Comparison of ENCODE assay signal across 8 cellular contexts in the genomic region with DNA sequence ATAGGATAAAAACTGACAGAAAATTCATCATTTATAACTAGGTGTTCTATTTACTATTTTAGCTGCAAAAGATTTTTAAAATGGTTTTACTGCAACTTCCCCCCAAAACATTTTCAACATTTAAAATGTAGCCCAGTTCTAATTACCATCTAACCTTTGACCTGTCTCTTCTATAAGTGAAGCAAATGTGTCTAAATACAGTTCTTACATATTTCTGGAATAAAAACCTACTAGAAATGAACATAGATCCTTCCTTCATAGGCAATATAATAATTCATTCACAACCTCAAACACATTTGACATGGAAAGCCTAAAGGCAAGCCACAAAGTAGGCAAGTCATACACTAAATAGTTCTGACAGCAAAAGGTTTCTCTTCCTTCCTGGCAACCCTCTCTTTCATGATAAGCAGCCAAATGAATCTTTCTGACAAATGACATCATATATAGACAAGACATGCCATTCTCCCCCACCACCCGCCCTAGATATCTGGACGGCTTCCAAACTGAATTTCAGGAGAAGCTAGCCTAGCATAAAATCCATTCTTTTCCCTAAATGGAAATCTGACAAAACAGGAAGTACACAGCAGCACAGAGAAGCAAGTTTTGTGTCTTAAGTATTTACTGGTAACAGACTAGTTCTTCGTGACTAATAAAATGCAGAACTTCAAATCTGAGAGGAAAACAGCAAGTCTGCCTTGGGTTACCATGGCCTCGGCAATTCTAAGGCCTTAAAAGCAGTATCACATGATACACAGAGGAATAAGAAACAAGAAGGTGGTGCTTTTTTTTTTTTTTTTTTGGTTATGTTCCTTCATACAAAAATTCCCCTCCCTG. TPM values are rescaled to one million over a fixed set of nuclear protein-coding genes. Genes with fewer than 3 reads are reported as not detected.
DNase-seq lines count a peak whose midpoint lies in the region; ATAC-seq and TF ChIP-seq lines count a peak whose summit lies in the region.

No MANE protein-coding gene starts in this region.

- H3K27ac ChIP-seq in fibroblast of lung (ENCODE audit: insufficient read depth, low read length) = peak overlapping the region; percentile 53

- DNase-seq in activated T-cell treated with anti-CD3 and anti-CD28 coated beads, Interleukin-2, amount 50 U/mL, for 24 hours = no peak
- no peak for DNase-seq in activated T-cell treated with anti-CD3 and anti-CD28 coated beads for 4 hours
- peak; percentile 56 for DNase-seq in activated CD4-positive, alpha-beta memory T cell treated with anti-CD3 and anti-CD28 coated beads for 36 hours
- peak; percentile 91 to 94 for DNase-seq in fibroblast of lung (ENCODE audit: low read depth in 2 of 2)
- no peak for DNase-seq in neural crest cell (ENCODE audit: low read depth, low spot score)
- DNase-seq in NCI-H128 (lab: John Stamatoyannopoulos, UW; ENCODE audit: unreplicated experiment) = no peak
- no peak for DNase-seq in NCI-H526 (lab: John Stamatoyannopoulos, UW)

- H3K79me2 ChIP-seq in fibroblast of lung (ENCODE audit: control insufficient read depth, insufficient read depth, low read length) = peaks cover 60% of the 10 kb centered on the region

- peak overlapping the region; percentile 97 for H3K27ac Mint-ChIP-seq in activated T-cell treated with anti-CD3 and anti-CD28 coated beads, Interleukin-2, amount 50 U/mL, for 24 hours
- peak overlapping the region; percentile 91 for H3K27ac Mint-ChIP-seq in activated CD4-positive, alpha-beta memory T cell treated with anti-CD3 and anti-CD28 coated beads for 36 hours
- H3K27ac Mint-ChIP-seq in neural crest cell (ENCODE audit: unreplicated experiment) = peak overlapping the region; percentile 43

- peaks cover 6% of the 10 kb centered on the region for H3K36me3 ChIP-seq in fibroblast of lung (ENCODE audit: control insufficient read depth, insufficient read depth, low read length)

- H3K4me3 ChIP-seq in fibroblast of lung (replicated peaks in 1 of 4; ENCODE audit: control extremely low read depth in 1 of 4, insufficient read depth in 1 of 4, low read depth in 3 of 4, low read length in 4 of 4) = no peak overlapping the region

- H3K4me3 Mint-ChIP-seq in activated T-cell treated with anti-CD3 and anti-CD28 coated beads, Interleukin-2, amount 50 U/mL, for 24 hours = peak overlapping the region; percentile 54
- H3K4me3 Mint-ChIP-seq in activated CD4-positive, alpha-beta memory T cell treated with anti-CD3 and anti-CD28 coated beads for 36 hours = peak overlapping the region; percentile 37
- no peak overlapping the region for H3K4me3 Mint-ChIP-seq in neural crest cell

- no peaks in the 10 kb centered on the region for H3K9me3 ChIP-seq in fibroblast of lung (ENCODE audit: control insufficient read depth, insufficient read depth, low read depth, low read length)

- H3K9me3 Mint-ChIP-seq in activated T-cell treated with anti-CD3 and anti-CD28 coated beads, Interleukin-2, amount 50 U/mL, for 24 hours = no peaks in the 10 kb centered on the region
- no peaks in the 10 kb centered on the region for H3K9me3 Mint-ChIP-seq in activated CD4-positive, alpha-beta memory T cell treated with anti-CD3 and anti-CD28 coated beads for 36 hours
- H3K9me3 Mint-ChIP-seq in neural crest cell = no peaks in the 10 kb centered on the region

- peaks cover 68% of the 10 kb centered on the region for H3K4me1 Mint-ChIP-seq in activated T-cell treated with anti-CD3 and anti-CD28 coated beads, Interleukin-2, amount 50 U/mL, for 24 hours (ENCODE audit: low read depth)
- H3K4me1 Mint-ChIP-seq in activated CD4-positive, alpha-beta memory T cell treated with anti-CD3 and anti-CD28 coated beads for 36 hours (ENCODE audit: low read depth) = peaks cover 66% of the 10 kb centered on the region
- peaks cover 14% of the 10 kb centered on the region for H3K4me1 Mint-ChIP-seq in neural crest cell

- intact Hi-C loops in activated CD4-positive, alpha-beta memory T cell treated with anti-CD3 and anti-CD28 coated beads for 36 hours (cut with micrococcal nuclease) = loop anchor here (1.0 kb wide), 4 partner anchors 11 to 42 kb away; partner anchors contain the start of genes ARID4A and PSMA3

- ATAC-seq in HG03565 (IDR thresholded peaks at IDR 0.05; ENCODE audit: unreplicated experiment) = peak; percentile 55

- H3K27me3 Mint-ChIP-seq in activated T-cell treated with anti-CD3 and anti-CD28 coated beads, Interleukin-2, amount 50 U/mL, for 24 hours = no peaks in the 10 kb centered on the region
- H3K27me3 Mint-ChIP-seq in activated CD4-positive, alpha-beta memory T cell treated with anti-CD3 and anti-CD28 coated beads for 36 hours = no peaks in the 10 kb centered on the region
- no peaks in the 10 kb centered on the region for H3K27me3 Mint-ChIP-seq in neural crest cell (ENCODE audit: low read depth)

- POLR2A ChIA-PET in activated CD4-positive, alpha-beta memory T cell treated with anti-CD3 and anti-CD28 coated beads for 36 hours (lab: Charles Lee) = interaction anchor here (0.7 to 1.7 kb wide), 4 partner anchors 14 to 37 kb away, joined by 3 to 5 read pairs (median 4); partner anchors contain the start of genes ARID4A and PSMA3

- TF ChIP-seq CTCF in fibroblast of lung (conservative IDR thresholded peaks at IDR 0.05 in 1 of 2, IDR thresholded peaks at IDR 0.05 in 1 of 2; ENCODE audit: low read depth in 1 of 2, low read length in 2 of 2) (no peak), neural crest cell (conservative IDR thresholded peaks at IDR 0.05) (no peak)

- H3K36me3 Mint-ChIP-seq in activated T-cell treated with anti-CD3 and anti-CD28 coated beads, Interleukin-2, amount 50 U/mL, for 24 hours (ENCODE audit: low read depth) = peaks cover 96% of the 10 kb centered on the region
- peaks cover 34% of the 10 kb centered on the region for H3K36me3 Mint-ChIP-seq in activated CD4-positive, alpha-beta memory T cell treated with anti-CD3 and anti-CD28 coated beads for 36 hours
- H3K36me3 Mint-ChIP-seq in neural crest cell (ENCODE audit: low read depth) = peaks cover 15% of the 10 kb centered on the region

- CTCF ChIA-PET in activated CD4-positive, alpha-beta memory T cell treated with anti-CD3 and anti-CD28 coated beads for 36 hours (lab: Charles Lee) = interaction anchor here (1.1 kb wide), 1 partner anchor 41 kb away, joined by 3 read pairs; no protein-coding TSS in a partner anchor

- peaks cover 2% of the 10 kb centered on the region for H3K4me1 ChIP-seq in fibroblast of lung (ENCODE audit: control insufficient read depth, extremely low read depth, insufficient read depth, low read length)

- H3K27me3 ChIP-seq in fibroblast of lung (ENCODE audit: control insufficient read depth, insufficient read depth, low read length) = no peaks in the 10 kb centered on the region

- H2AFZ ChIP-seq in fibroblast of lung (ENCODE audit: low read length) = no peak overlapping the region

- no peak overlapping the region for H3K4me2 ChIP-seq in fibroblast of lung (ENCODE audit: extremely low read depth, insufficient read depth, low read length)

- no peaks in the 10 kb centered on the region for H4K20me1 ChIP-seq in fibroblast of lung (ENCODE audit: control insufficient read depth, extremely low read depth, insufficient read depth, low read length)

- no peak overlapping the region for H3K9ac ChIP-seq in fibroblast of lung (ENCODE audit: insufficient read depth, low read length)

RNA-seq across cellular contexts. Expression of gene ARID4A, which starts 17.2 kb away (rescaled TPM):
- total RNA-seq in activated CD4-positive, alpha-beta memory T cell treated with anti-CD3 and anti-CD28 coated beads for 36 hours = 10 to 100 TPM; 24.1 to 28.1 TPM
- total RNA-seq in fibroblast of lung = 10.3 and 12.1 TPM in 2 replicates
- polyA plus RNA-seq in fibroblast of lung = 7.2 and 12.2 TPM in 2 replicates
- 6.5 and 10.0 TPM in 2 replicates for polyA plus RNA-seq in fibroblast of lung (2012)
- polyA minus RNA-seq in fibroblast of lung (ENCODE audit: low replicate concordance) = 0.75 TPM in 1 of 2 replicates, not detected in the other
- total RNA-seq in neural crest cell = 28.7 and 30.5 TPM in 2 replicates

RNA-seq across cellular contexts. Expression of gene PSMA3, which starts 36.5 kb away (rescaled TPM):
- total RNA-seq in activated CD4-positive, alpha-beta memory T cell treated with anti-CD3 and anti-CD28 coated beads for 36 hours = 100 to 1,000 TPM; 349 to 355 TPM
- 80.1 and 81.4 TPM in 2 replicates for total RNA-seq in fibroblast of lung
- 279 and 299 TPM in 2 replicates for polyA plus RNA-seq in fibroblast of lung
- 166 and 184 TPM in 2 replicates for polyA plus RNA-seq in fibroblast of lung (2012)
- polyA minus RNA-seq in fibroblast of lung (ENCODE audit: low replicate concordance) = 62.1 and 65.7 TPM in 2 replicates
- 222 TPM in 2 replicates for total RNA-seq in neural crest cell

Comparison
In these comparisons a context has a peak if more than half of its experiments do, and no peak if none do; other contexts are left out.
1. DNase-seq: peak in activated CD4-positive, alpha-beta memory T cell treated with anti-CD3 and anti-CD28 coated beads for 36 hours (single experiment) and fibroblast of lung (2 of 2); none in activated T-cell treated with anti-CD3 and anti-CD28 coated beads, Interleukin-2, amount 50 U/mL, for 24 hours (single experiment), activated T-cell treated with anti-CD3 and anti-CD28 coated beads for 4 hours (single experiment), neural crest cell (single experiment), NCI-H128 (single experiment) and NCI-H526 (0 of 2).
2. H3K27ac Mint-ChIP-seq: peak in every context shown above with its lines; median percentile 97 in activated T-cell treated with anti-CD3 and anti-CD28 coated beads, Interleukin-2, amount 50 U/mL, for 24 hours; 91 in activated CD4-positive, alpha-beta memory T cell treated with anti-CD3 and anti-CD28 coated beads for 36 hours; 43 in neural crest cell.